ENCODE assay signal across 1 cellular context in the genomic region with DNA sequence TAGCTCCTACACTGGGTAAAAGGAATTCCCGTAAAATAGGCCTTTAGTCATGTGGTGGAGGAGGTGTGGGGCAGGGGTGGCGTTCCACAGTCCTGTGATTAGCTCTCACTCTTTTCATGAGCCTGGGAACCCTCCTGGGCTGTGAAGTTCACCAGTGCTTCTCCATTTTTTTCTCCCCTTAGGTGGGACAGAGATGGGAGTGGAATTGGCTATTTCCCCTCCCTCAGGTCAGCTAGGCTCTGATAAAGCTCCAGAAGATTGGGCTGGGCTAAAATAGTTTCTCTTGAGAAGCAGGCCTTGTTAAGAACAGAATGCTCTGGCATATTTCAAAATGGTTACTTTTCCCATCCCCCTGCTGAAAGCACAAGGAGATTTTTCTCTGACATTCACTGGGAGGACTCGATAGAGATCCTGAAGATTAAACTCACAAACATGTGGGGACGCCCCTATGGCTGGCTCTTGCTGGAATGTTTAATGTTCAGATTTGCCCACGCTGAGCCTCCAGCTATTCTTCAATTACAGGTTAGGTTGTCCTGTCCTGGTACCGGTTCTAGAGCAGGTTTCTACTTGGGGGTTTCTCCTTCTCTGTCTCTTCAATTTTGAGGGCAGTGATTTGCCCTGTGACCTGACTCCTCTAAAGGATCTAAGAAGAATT.
TF ChIP-seq lines count a peak whose summit lies in the region.

No MANE protein-coding gene starts in this region.

TF ChIP-seq in GM23338, 12 proteins besides CTCF, POLR2A, EP300 and RAD21 (continued from another document):
- TF ChIP-seq, protein P1, sequence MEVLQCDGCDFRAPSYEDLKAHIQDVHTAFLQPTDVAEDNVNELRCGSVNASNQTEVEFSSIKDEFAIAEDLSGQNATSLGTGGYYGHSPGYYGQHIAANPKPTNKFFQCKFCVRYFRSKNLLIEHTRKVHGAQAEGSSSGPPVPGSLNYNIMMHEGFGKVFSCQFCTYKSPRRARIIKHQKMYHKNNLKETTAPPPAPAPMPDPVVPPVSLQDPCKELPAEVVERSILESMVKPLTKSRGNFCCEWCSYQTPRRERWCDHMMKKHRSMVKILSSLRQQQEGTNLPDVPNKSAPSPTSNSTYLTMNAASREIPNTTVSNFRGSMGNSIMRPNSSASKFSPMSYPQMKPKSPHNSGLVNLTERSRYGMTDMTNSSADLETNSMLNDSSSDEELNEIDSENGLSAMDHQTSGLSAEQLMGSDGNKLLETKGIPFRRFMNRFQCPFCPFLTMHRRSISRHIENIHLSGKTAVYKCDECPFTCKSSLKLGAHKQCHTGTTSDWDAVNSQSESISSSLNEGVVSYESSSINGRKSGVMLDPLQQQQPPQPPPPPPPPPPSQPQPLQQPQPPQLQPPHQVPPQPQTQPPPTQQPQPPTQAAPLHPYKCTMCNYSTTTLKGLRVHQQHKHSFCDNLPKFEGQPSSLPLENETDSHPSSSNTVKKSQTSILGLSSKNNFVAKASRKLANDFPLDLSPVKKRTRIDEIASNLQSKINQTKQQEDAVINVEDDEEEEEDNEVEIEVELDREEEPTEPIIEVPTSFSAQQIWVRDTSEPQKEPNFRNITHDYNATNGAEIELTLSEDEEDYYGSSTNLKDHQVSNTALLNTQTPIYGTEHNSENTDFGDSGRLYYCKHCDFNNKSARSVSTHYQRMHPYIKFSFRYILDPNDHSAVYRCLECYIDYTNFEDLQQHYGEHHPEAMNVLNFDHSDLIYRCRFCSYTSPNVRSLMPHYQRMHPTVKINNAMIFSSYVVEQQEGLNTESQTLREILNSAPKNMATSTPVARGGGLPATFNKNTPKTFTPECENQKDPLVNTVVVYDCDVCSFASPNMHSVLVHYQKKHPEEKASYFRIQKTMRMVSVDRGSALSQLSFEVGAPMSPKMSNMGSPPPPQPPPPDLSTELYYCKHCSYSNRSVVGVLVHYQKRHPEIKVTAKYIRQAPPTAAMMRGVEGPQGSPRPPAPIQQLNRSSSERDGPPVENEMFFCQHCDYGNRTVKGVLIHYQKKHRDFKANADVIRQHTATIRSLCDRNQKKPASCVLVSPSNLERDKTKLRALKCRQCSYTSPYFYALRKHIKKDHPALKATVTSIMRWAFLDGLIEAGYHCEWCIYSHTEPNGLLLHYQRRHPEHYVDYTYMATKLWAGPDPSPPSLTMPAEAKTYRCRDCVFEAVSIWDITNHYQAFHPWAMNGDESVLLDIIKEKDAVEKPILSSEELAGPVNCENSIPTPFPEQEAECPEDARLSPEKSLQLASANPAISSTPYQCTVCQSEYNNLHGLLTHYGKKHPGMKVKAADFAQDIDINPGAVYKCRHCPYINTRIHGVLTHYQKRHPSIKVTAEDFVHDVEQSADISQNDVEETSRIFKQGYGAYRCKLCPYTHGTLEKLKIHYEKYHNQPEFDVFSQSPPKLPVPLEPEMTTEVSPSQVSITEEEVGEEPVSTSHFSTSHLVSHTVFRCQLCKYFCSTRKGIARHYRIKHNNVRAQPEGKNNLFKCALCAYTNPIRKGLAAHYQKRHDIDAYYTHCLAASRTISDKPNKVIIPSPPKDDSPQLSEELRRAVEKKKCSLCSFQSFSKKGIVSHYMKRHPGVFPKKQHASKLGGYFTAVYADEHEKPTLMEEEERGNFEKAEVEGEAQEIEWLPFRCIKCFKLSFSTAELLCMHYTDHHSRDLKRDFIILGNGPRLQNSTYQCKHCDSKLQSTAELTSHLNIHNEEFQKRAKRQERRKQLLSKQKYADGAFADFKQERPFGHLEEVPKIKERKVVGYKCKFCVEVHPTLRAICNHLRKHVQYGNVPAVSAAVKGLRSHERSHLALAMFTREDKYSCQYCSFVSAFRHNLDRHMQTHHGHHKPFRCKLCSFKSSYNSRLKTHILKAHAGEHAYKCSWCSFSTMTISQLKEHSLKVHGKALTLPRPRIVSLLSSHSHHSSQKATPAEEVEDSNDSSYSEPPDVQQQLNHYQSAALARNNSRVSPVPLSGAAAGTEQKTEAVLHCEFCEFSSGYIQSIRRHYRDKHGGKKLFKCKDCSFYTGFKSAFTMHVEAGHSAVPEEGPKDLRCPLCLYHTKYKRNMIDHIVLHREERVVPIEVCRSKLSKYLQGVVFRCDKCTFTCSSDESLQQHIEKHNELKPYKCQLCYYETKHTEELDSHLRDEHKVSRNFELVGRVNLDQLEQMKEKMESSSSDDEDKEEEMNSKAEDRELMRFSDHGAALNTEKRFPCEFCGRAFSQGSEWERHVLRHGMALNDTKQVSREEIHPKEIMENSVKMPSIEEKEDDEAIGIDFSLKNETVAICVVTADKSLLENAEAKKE (CRISPR knock-in tag; IDR thresholded peaks at IDR 0.05) = no peak
- no peak for TF ChIP-seq REST (IDR thresholded peaks at IDR 0.05; ENCODE audit: unreplicated experiment)
